9 cellular contexts compared by ENCODE assay signal in genomic region chr9:69175488-69175872, GRCh38. TPM values are rescaled to one million over a fixed set of nuclear protein-coding genes. Genes with fewer than 3 reads are reported as not detected.
DNase-seq lines count a peak whose midpoint lies in the region; ATAC-seq and TF ChIP-seq lines count a peak whose summit lies in the region.
"Had no signal": no experiment of that assay in that cellular context is flagged by ENCODE, and none has a peak within 500 bp of the region (broad histone marks: within the 10 kb centered on the region; RNA-seq: fewer than 3 reads in every experiment).

No MANE protein-coding gene starts in this region.

- peak; percentile 32 for DNase-seq in DMS 273 (lab: John Stamatoyannopoulos, UW; ENCODE audit: unreplicated experiment)
- DNase-seq in DMS 273 treated with DMSO at 0.1 percent for 48 hours (lab: John Stamatoyannopoulos, UW) = no peak
- no peak for DNase-seq in immature natural killer cell
- DNase-seq in NOMO-1 (lab: John Stamatoyannopoulos, UW; ENCODE audit: unreplicated experiment in 2 of 2) = no peak
- DNase-seq in Calu3 = no peak
- no peak for DNase-seq in stimulated activated CD4-positive, alpha-beta T cell treated with anti-CD3 and anti-CD28 coated beads, Interleukin-15, amount 100 ng/mL, for 24 hours

- H4K20me1 ChIP-seq in SU-DHL-6 (ENCODE audit: low read depth, low read length) = no peaks in the 10 kb centered on the region

- no peaks in the 10 kb centered on the region for H3K27me3 ChIP-seq in SU-DHL-6 (ENCODE audit: low read length)

- no peak for TF ChIP-seq CTCF in SU-DHL-6 (IDR thresholded peaks at IDR 0.05; ENCODE audit: insufficient read depth, low read length, poor library complexity, severe bottlenecking)
- TF ChIP-seq CTCF in Calu3 (IDR thresholded peaks at IDR 0.05; ENCODE audit: unreplicated experiment) = no peak

- H3F3A ChIP-seq in SU-DHL-6 (ENCODE audit: insufficient read depth) = no peaks in the 10 kb centered on the region

- H3K79me2 ChIP-seq in SU-DHL-6 (ENCODE audit: insufficient read depth, low read length) = no peaks in the 10 kb centered on the region

- peak overlapping the region in 3 of 5 donors; percentile 85 to 92 (median 86) for H3K4me3 Mint-ChIP-seq in immature natural killer cell
- no peak overlapping the region for H3K4me3 Mint-ChIP-seq in Calu3 (ENCODE audit: low read depth, unreplicated experiment)

- H3K27ac Mint-ChIP-seq in immature natural killer cell (no peak overlapping the region), Calu3 (ENCODE audit: unreplicated experiment) (no peak overlapping the region)

- H3K36me3 ChIP-seq in SU-DHL-6 (ENCODE audit: low read length) = no peaks in the 10 kb centered on the region

- peak overlapping the region; percentile 82 for H3K4me2 ChIP-seq in SU-DHL-6 (ENCODE audit: low read depth, low read length, poor library complexity, severe bottlenecking)

- intact Hi-C loops in Calu3 (cut with micrococcal nuclease; ENCODE audit: unreplicated experiment) = no loop called here

- H3K4me1 Mint-ChIP-seq in immature natural killer cell (peaks cover 21 to 27% of the 10 kb centered on the region in 2 donors), Calu3 (ENCODE audit: low read depth, unreplicated experiment) (peaks cover 53% of the 10 kb centered on the region)

- peak; percentile 16 for ATAC-seq in HG02763 (IDR thresholded peaks at IDR 0.05; ENCODE audit: unreplicated experiment)

- H3K9me3 ChIP-seq in SU-DHL-6 (ENCODE audit: insufficient read depth, low read length) = no peaks in the 10 kb centered on the region

- H3K9me3 Mint-ChIP-seq in immature natural killer cell (no peaks in the 10 kb centered on the region), Calu3 (ENCODE audit: low read depth, unreplicated experiment) (no peaks in the 10 kb centered on the region)

- CTCF ChIA-PET in Calu3 (lab: Charles Lee) = interaction anchor here (0.5 kb wide), 1 partner anchor 10 kb away, joined by 4 read pairs; no protein-coding TSS in a partner anchor

- H2AFZ ChIP-seq in SU-DHL-6 (ENCODE audit: low read depth, low read length, severe bottlenecking) = no peak overlapping the region

- H3K27me3 Mint-ChIP-seq in immature natural killer cell (ENCODE audit: low read depth in 3 of 3) = peaks cover 5 to 11% (median 6%) of the 10 kb centered on the region in 3 donors
- H3K27me3 Mint-ChIP-seq in Calu3 (ENCODE audit: unreplicated experiment) = no peaks in the 10 kb centered on the region

- no TSS peak for BruUV-seq in Calu3 (replicated peaks; lab: Mats Ljungman, UMichigan)

- no peak overlapping the region for H3K27ac ChIP-seq in SU-DHL-6 (ENCODE audit: low read depth, low read length)
- H3K27ac ChIP-seq: 22Rv1 had no signal

- no peaks in the 10 kb centered on the region for H3K9me2 ChIP-seq in SU-DHL-6 (replicated peaks; ENCODE audit: insufficient read depth, low read length)

- H3K36me3 Mint-ChIP-seq in immature natural killer cell = peaks cover 0 to 3% (median 0%) of the 10 kb centered on the region in 3 donors
- peaks cover 18% of the 10 kb centered on the region for H3K36me3 Mint-ChIP-seq in Calu3 (ENCODE audit: insufficient read depth, unreplicated experiment)

- no peak overlapping the region for H3K9ac ChIP-seq in SU-DHL-6 (ENCODE audit: low read length)

- H3K4me3 ChIP-seq in SU-DHL-6 (ENCODE audit: insufficient read depth, low read length, poor library complexity, severe bottlenecking) = no peak overlapping the region

RNA-seq across cellular contexts. Expression of gene TJP2, which starts 1.4 kb away (rescaled TPM):
- 1 to 10 TPM; 1.5 to 4.9 (median 1.5) TPM for polyA plus RNA-seq in immature natural killer cell
- total RNA-seq in Calu3 (2022) = 139 and 160 TPM in 2 replicates
